27 cellular contexts compared by ENCODE assay signal in genomic region chr7:17829001-17829400, GRCh38.
"Had no signal": no experiment of that assay in that cellular context is flagged by ENCODE, and none has a peak within 500 bp of the region (broad histone marks: within the 10 kb centered on the region; RNA-seq: fewer than 3 reads in every experiment).

No MANE protein-coding gene starts in this region.

- H3K4me3 Mint-ChIP-seq: endodermal cell; memory B cell; natural killer cell; stimulated activated naive CD8-positive, alpha-beta T cell treated with anti-CD3 and anti-CD28 coated beads, Interleukin-15, amount 100 ng/mL, for 72 hours had no signal

- H3K4me3 ChIP-seq: dorsolateral prefrontal cortex, esophagus muscularis mucosa, gastroesophageal sphincter, heart left ventricle, hepatocyte, left ventricle myocardium inferior, lower lobe of right lung, ovary, right atrium auricular region, smooth muscle cell, suprapubic skin, transverse colon had no signal

- DNase-seq: dorsolateral prefrontal cortex; effector CD4-positive, alpha-beta T cell; endodermal cell; heart left ventricle; kidney glomerular epithelial cell; left colon; left ventricle myocardium inferior; lower lobe of right lung; natural killer cell; occipital lobe; ovary; stimulated activated CD4-positive, alpha-beta T cell treated with anti-CD3 and anti-CD28 coated beads, Interleukin-12 subunit alpha, Interleukin-12 subunit beta, amount 100 ng/mL, for 4 hours; stimulated activated CD4-positive, alpha-beta T cell treated with anti-CD3 and anti-CD28 coated beads, Interleukin-1b, Interleukin-23, amount 100 ng/mL, for 48 hours; stimulated activated CD4-positive, alpha-beta T cell treated with anti-CD3 and anti-CD28 coated beads, Interleukin-4, amount 100 ng/mL, for 1 hour; stimulated activated CD8-positive, alpha-beta memory T cell treated with anti-CD3 and anti-CD28 coated beads, Interleukin-4, amount 100 ng/mL, for 48 hours; stimulated activated naive CD4-positive, alpha-beta T cell; stimulated activated naive CD8-positive, alpha-beta T cell treated with anti-CD3 and anti-CD28 coated beads, Interleukin-15, amount 100 ng/mL, for 72 hours; transverse colon had no signal

- ATAC-seq: foreskin keratinocyte; gastroesophageal sphincter; heart left ventricle; left colon; lower lobe of right lung; natural killer cell; sciatic nerve; stimulated activated naive CD8-positive, alpha-beta T cell treated with anti-CD3 and anti-CD28 coated beads, Interleukin-15, amount 100 ng/mL, for 72 hours had no signal

- H3K27me3 Mint-ChIP-seq: memory B cell; stimulated activated naive CD8-positive, alpha-beta T cell treated with anti-CD3 and anti-CD28 coated beads, Interleukin-15, amount 100 ng/mL, for 72 hours had no signal

- H3K27ac ChIP-seq: dorsolateral prefrontal cortex, esophagus muscularis mucosa, foreskin keratinocyte, gastroesophageal sphincter, heart left ventricle, hepatocyte, left ventricle myocardium inferior, lower lobe of right lung, ovary, right atrium auricular region, suprapubic skin, transverse colon had no signal

- H3K9me3 Mint-ChIP-seq: endodermal cell; memory B cell; natural killer cell; stimulated activated naive CD8-positive, alpha-beta T cell treated with anti-CD3 and anti-CD28 coated beads, Interleukin-15, amount 100 ng/mL, for 72 hours had no signal

- H3K27ac Mint-ChIP-seq: endodermal cell; memory B cell; natural killer cell; stimulated activated naive CD8-positive, alpha-beta T cell treated with anti-CD3 and anti-CD28 coated beads, Interleukin-15, amount 100 ng/mL, for 72 hours had no signal

- H3K4me1 Mint-ChIP-seq: endodermal cell; memory B cell; natural killer cell; stimulated activated naive CD8-positive, alpha-beta T cell treated with anti-CD3 and anti-CD28 coated beads, Interleukin-15, amount 100 ng/mL, for 72 hours had no signal
